ENCODE assay signal across 11 cellular contexts in genomic region chr7:74481458-74482324, GRCh38. TPM values are rescaled to one million over a fixed set of nuclear protein-coding genes. Genes with fewer than 3 reads are reported as not detected.
DNase-seq lines count a peak whose midpoint lies in the region; ATAC-seq and TF ChIP-seq lines count a peak whose summit lies in the region.
"Had no signal": no experiment of that assay in that cellular context is flagged by ENCODE, and none has a peak within 500 bp of the region (broad histone marks: within the 10 kb centered on the region; RNA-seq: fewer than 3 reads in every experiment).

No MANE protein-coding gene starts in this region.

- H3K36me3 ChIP-seq in right atrium auricular region: no peaks in the 10 kb centered on the region

- H3K36me3 Mint-ChIP-seq in naive B cell: no peaks in the 10 kb centered on the region
- no peaks in the 10 kb centered on the region for H3K36me3 Mint-ChIP-seq in activated T-helper 17 cell treated with anti-CD3 and anti-CD28 coated beads, Interleukin-2, amount 50 U/mL, for 72 hours (ENCODE audit: low read depth)
- H3K36me3 Mint-ChIP-seq: IgD-negative memory B cell; natural killer cell treated with Interleukin-12 subunit alpha and Interleukin-12 subunit beta and Interleukin-15 and Interleukin-18, amount 100 ng/mL, for 72 hours had no signal

- H3K9me3 ChIP-seq in right atrium auricular region: no peaks in the 10 kb centered on the region

- DNase-seq in right atrium auricular region (ENCODE audit: low spot score): no peak
- DNase-seq in cardiac septum (ENCODE audit: low spot score): no peak
- peak; percentile 44 for DNase-seq in dermis blood vessel endothelial cell
- DNase-seq in naive B cell: no peak
- no peak for DNase-seq in middle frontal gyrus (ENCODE audit: extremely low spot score, low spot score)
- DNase-seq in GM10266 (ENCODE audit: extremely low spot score): no peak

- ATAC-seq in naive B cell (ENCODE audit: low read depth in 2 of 2) (no peak), GM18502 (IDR thresholded peaks at IDR 0.05; ENCODE audit: poor library complexity, unreplicated experiment) (no peak)
- ATAC-seq in activated T-helper 17 cell treated with anti-CD3 and anti-CD28 coated beads, Interleukin-2, amount 50 U/mL, for 72 hours (replicated peaks): no peak
- ATAC-seq: natural killer cell treated with Interleukin-12 subunit alpha and Interleukin-12 subunit beta and Interleukin-15 and Interleukin-18, amount 100 ng/mL, for 72 hours had no signal

- peaks cover 6 to 29% (median 8%) of the 10 kb centered on the region in 3 donors for H3K27me3 Mint-ChIP-seq in naive B cell
- H3K27me3 Mint-ChIP-seq in activated T-helper 17 cell treated with anti-CD3 and anti-CD28 coated beads, Interleukin-2, amount 50 U/mL, for 72 hours: no peaks in the 10 kb centered on the region

- H3K9me3 Mint-ChIP-seq in naive B cell: no peaks in the 10 kb centered on the region
- no peaks in the 10 kb centered on the region for H3K9me3 Mint-ChIP-seq in activated T-helper 17 cell treated with anti-CD3 and anti-CD28 coated beads, Interleukin-2, amount 50 U/mL, for 72 hours
- H3K9me3 Mint-ChIP-seq: IgD-negative memory B cell; natural killer cell treated with Interleukin-12 subunit alpha and Interleukin-12 subunit beta and Interleukin-15 and Interleukin-18, amount 100 ng/mL, for 72 hours had no signal

- peaks cover 12 to 31% (median 29%) of the 10 kb centered on the region in 3 donors for H3K4me1 Mint-ChIP-seq in naive B cell
- no peaks in the 10 kb centered on the region for H3K4me1 Mint-ChIP-seq in activated T-helper 17 cell treated with anti-CD3 and anti-CD28 coated beads, Interleukin-2, amount 50 U/mL, for 72 hours

- H3K4me3 Mint-ChIP-seq in naive B cell: peak overlapping the region in 7 of 8 donors; percentile 57 to 81 (median 70)
- H3K4me3 Mint-ChIP-seq in activated T-helper 17 cell treated with anti-CD3 and anti-CD28 coated beads, Interleukin-2, amount 50 U/mL, for 72 hours: no peak overlapping the region
- H3K4me3 Mint-ChIP-seq: natural killer cell treated with Interleukin-12 subunit alpha and Interleukin-12 subunit beta and Interleukin-15 and Interleukin-18, amount 100 ng/mL, for 72 hours had no signal

- H3K27ac Mint-ChIP-seq in naive B cell: no peak overlapping the region
- no peak overlapping the region for H3K27ac Mint-ChIP-seq in activated T-helper 17 cell treated with anti-CD3 and anti-CD28 coated beads, Interleukin-2, amount 50 U/mL, for 72 hours
- H3K27ac Mint-ChIP-seq: B cell; IgD-negative memory B cell; natural killer cell treated with Interleukin-12 subunit alpha and Interleukin-12 subunit beta and Interleukin-15 and Interleukin-18, amount 100 ng/mL, for 72 hours had no signal

- TF ChIP-seq CTCF in right atrium auricular region (IDR thresholded peaks at IDR 0.05) (no peak), GM10266 (IDR thresholded peaks at IDR 0.05; ENCODE audit: control insufficient read depth, insufficient read depth, low read depth, missing control alignments) (no peak)

- H3K4me1 ChIP-seq in right atrium auricular region: peaks cover 0 to 74% of the 10 kb centered on the region in 2 donors

- peak overlapping the region in 1 of 2 donors; percentile 47 for H3K4me3 ChIP-seq in right atrium auricular region

- peak overlapping the region; percentile 94 to 98 for H3K27ac ChIP-seq in right atrium auricular region

- H3K27me3 ChIP-seq in right atrium auricular region: no peaks in the 10 kb centered on the region

- intact Hi-C loops in cardiac septum (cut with DNase I): loop anchor here (2.0 kb wide), 1 partner anchor 27 kb away; no protein-coding TSS in a partner anchor

RNA-seq across cellular contexts. Expression of gene GTF2IRD1, which starts 28.0 kb away (rescaled TPM):
- 10 to 100 TPM; 15.6 to 16.5 TPM for total RNA-seq in right atrium auricular region
- 13.2 TPM for total RNA-seq in cardiac septum
- total RNA-seq in dermis blood vessel endothelial cell: 6.1 and 7.4 TPM in 2 replicates
- polyA plus RNA-seq in naive B cell (ENCODE audit: low read depth in 6 of 6): under 1 TPM in 1 of 6 donors, not detected in 5; 0.29 TPM
- total RNA-seq in activated T-helper 17 cell treated with anti-CD3 and anti-CD28 coated beads, Interleukin-2, amount 50 U/mL, for 72 hours: 1 to 10 TPM in 1 of 2 donors, under 1 TPM in 1; 0.89 to 2.2 TPM
- total RNA-seq: natural killer cell treated with Interleukin-12 subunit alpha and Interleukin-12 subunit beta and Interleukin-15 and Interleukin-18, amount 100 ng/mL, for 72 hours had no signal
- polyA plus RNA-seq: IgD-negative memory B cell had no signal
